8 cellular contexts compared by ENCODE assay signal in genomic region chr2:230326453-230327417, GRCh38. TPM values are rescaled to one million over a fixed set of nuclear protein-coding genes. Genes with fewer than 3 reads are reported as not detected.
DNase-seq lines count a peak whose midpoint lies in the region; ATAC-seq and TF ChIP-seq lines count a peak whose summit lies in the region.

Gene SP140L (plus strand): TSS chr2:230327193. CDS start chr2:230327270, 77 bp downstream.

- no peaks in the 10 kb centered on the region for H4K20me1 ChIP-seq in GM23248 (ENCODE audit: insufficient read depth)

- 0 out of 2 replicates have a peak, but pooled peaks cover 3% of the 10 kb centered on the region for H3K36me3 ChIP-seq in GM23248 (ENCODE audit: low read depth)

- peak; percentile 99 to 100 for ATAC-seq in activated CD4-positive, CD25-positive, alpha-beta regulatory T cell treated with anti-CD3 and anti-CD28 coated beads, Interleukin-2, amount 50 U/mL, for 24 hours

- H3K9ac ChIP-seq in GM23248: peak within 1 kb of the TSS; percentile 85

- H3K79me2 ChIP-seq in GM23248 (ENCODE audit: insufficient read depth): peaks cover 46% of the 10 kb centered on the region

- no peak for TF ChIP-seq CTCF in choroid plexus epithelial cell (conservative IDR thresholded peaks at IDR 0.05; ENCODE audit: low read depth, low read length)

- in situ Hi-C loops in GM23248 (cut with MboI): no loop called here

- no peaks in the 10 kb centered on the region for H3K9me2 ChIP-seq in GM23248 (ENCODE audit: insufficient read depth)

- H3K4me2 ChIP-seq in GM23248 (ENCODE audit: unreplicated experiment): peak within 1 kb of the TSS; percentile 93

- 6 to 8% methylated on average over 11 of the region's 11 CpGs for WGBS in GM23248 (ENCODE audit: low coverage in 1 of 2, low lambda C conversion rate in 2 of 2, missing lambda C conversion rate in 2 of 2), 2 experiments

- H2AFZ ChIP-seq in GM23248: peak within 1 kb of the TSS; percentile 97

- H3K4me3 ChIP-seq in GM23248 (peak within 1 kb of the TSS; percentile 78), choroid plexus epithelial cell (ENCODE audit: low read depth, low read length) (peak within 1 kb of the TSS; percentile 59)

- H3F3A ChIP-seq in GM23248 (ENCODE audit: insufficient read depth): no peaks in the 10 kb centered on the region

- DNase-seq in ELF-1 (ENCODE audit: low read depth, low spot score) (peak; percentile 19), GM23248 (peak; percentile 90), LoVo (ENCODE audit: low spot score) (peak; percentile 85), choroid plexus epithelial cell (ENCODE audit: low read depth) (peak; percentile 87), medulla oblongata (ENCODE audit: extremely low spot score) (peak; percentile 66), NCI-H2107 (lab: John Stamatoyannopoulos, UW) (no peak)
- DNase-seq in stimulated activated CD8-positive, alpha-beta memory T cell treated with anti-CD3 and anti-CD28 coated beads, Interleukin-15, amount 100 ng/mL, for 4 hours (ENCODE audit: low read depth in 2 of 2): peak; percentile 65 to 68

- H3K4me1 ChIP-seq in GM23248 (ENCODE audit: insufficient read depth): peaks cover 14% of the 10 kb centered on the region

- H3K27ac ChIP-seq in GM23248: peak within 1 kb of the TSS; percentile 80

- H3K9me3 ChIP-seq in GM23248 (ENCODE audit: low read depth): no peaks in the 10 kb centered on the region

- no peaks in the 10 kb centered on the region for H3K27me3 ChIP-seq in GM23248 (replicated peaks; ENCODE audit: insufficient read depth)

RNA-seq across cellular contexts. Expression of gene SP140L, which starts in this region (rescaled TPM):
- 7.8 and 8.0 TPM in 2 replicates for total RNA-seq in GM23248 (2014; rRNA removed; shearing (Covaris generic))
- polyA plus RNA-seq in GM23248 (2016; fragmentation: Nextera tagmentation; extraction: Ambion mirVana): 11.1 and 11.5 TPM in 2 replicates
